10 cellular contexts compared by ENCODE assay signal in the genomic region with DNA sequence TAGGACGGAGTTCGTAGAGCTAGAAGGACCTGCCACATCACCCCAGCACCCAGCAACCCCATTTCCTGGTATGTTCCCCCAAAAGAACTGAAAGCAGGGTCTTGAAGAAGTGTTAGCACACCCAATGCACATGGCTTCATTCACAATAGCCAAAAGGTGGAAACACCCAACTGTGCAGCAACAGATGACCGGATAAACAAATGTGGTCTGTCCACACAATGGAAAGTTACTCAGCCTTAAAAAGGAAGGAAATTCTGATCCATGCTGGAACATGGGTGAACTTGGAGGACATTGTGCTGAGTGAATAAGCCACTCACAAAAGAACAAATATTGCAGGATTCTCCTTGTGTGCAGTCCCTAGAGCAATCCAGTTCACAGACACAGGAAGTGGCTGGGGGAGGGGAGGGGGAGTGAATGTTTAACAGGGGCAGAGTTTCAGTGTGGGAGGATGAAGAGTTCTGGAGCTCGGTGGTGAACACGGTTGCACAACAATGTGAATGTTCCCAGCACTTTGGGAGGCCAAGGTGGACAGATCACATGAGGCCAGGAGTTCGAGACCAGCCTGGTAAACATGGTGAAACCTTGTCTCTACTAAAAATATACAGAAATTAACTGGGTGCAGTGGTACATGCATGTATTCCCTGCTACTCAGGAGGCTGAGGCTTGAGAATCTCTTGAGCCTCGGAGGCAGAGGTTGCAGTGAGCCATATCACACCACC.
DNase-seq lines count a peak whose midpoint lies in the region; ATAC-seq and TF ChIP-seq lines count a peak whose summit lies in the region.
"Had no signal": no experiment of that assay in that cellular context is flagged by ENCODE, and none has a peak within 500 bp of the region (broad histone marks: within the 10 kb centered on the region; RNA-seq: fewer than 3 reads in every experiment).

No MANE protein-coding gene starts in this region.

- ATAC-seq in omental fat pad (ENCODE audit: low FRiP score) = peak; percentile 16

- DNase-seq in NCI-H510A (lab: John Stamatoyannopoulos, UW) (peak; percentile 17), NCI-H510A treated with DMSO at 0.1 percent for 48 hours (lab: John Stamatoyannopoulos, UW) (no peak), HuH-7 (ENCODE audit: low spot score) (peak; percentile 84), choroid plexus epithelial cell (ENCODE audit: low read depth) (peak; percentile 11), omental fat pad (ENCODE audit: low spot score) (no peak), NCI-H2107 treated with DMSO at 0.1 percent for 48 hours (lab: John Stamatoyannopoulos, UW; ENCODE audit: unreplicated experiment) (no peak), OCI-M2 (lab: John Stamatoyannopoulos, UW; ENCODE audit: unreplicated experiment) (no peak)
- no peak for DNase-seq in stimulated activated CD4-positive, alpha-beta T cell treated with anti-CD3 and anti-CD28 coated beads, Interleukin-2, amount 100 ng/mL, for 24 hours
- DNase-seq: effector memory CD4-positive, alpha-beta T cell; NCI-H446 had no signal

- no peak overlapping the region for H3K4me3 ChIP-seq in choroid plexus epithelial cell (ENCODE audit: low read depth, low read length)

- TF ChIP-seq CTCF in choroid plexus epithelial cell (conservative IDR thresholded peaks at IDR 0.05; ENCODE audit: low read depth, low read length) (no peak), omental fat pad (IDR thresholded peaks at IDR 0.05) (no peak)

Comparison
In these comparisons a context has a peak if more than half of its experiments do, and no peak if none do; other contexts are left out.
1. DNase-seq: peak in NCI-H510A (single experiment), HuH-7 (single experiment) and choroid plexus epithelial cell (single experiment); none in NCI-H510A treated with DMSO at 0.1 percent for 48 hours (single experiment), omental fat pad (single experiment), NCI-H2107 treated with DMSO at 0.1 percent for 48 hours (single experiment), OCI-M2 (single experiment) and stimulated activated CD4-positive, alpha-beta T cell treated with anti-CD3 and anti-CD28 coated beads, Interleukin-2, amount 100 ng/mL, for 24 hours (0 of 2).